ENCODE assay signal across 8 cellular contexts in genomic region chr1:201481761-201482493, GRCh38.
DNase-seq lines count a peak whose midpoint lies in the region; ATAC-seq and TF ChIP-seq lines count a peak whose summit lies in the region.

No MANE protein-coding gene starts in this region.

- peak; percentile 70 for ATAC-seq in GM18858 (IDR thresholded peaks at IDR 0.05; ENCODE audit: unreplicated experiment)
- ATAC-seq in HG03066 (IDR thresholded peaks at IDR 0.05; ENCODE audit: low read depth, unreplicated experiment) = peak; percentile 74

- H3K4me3 ChIP-seq in AG04449 (ENCODE audit: low read depth, low read length) = no peak overlapping the region; the same call in 1 of the 2 replicates

- peak overlapping the region; percentile 98 for H3K27ac ChIP-seq in caudate nucleus (ENCODE audit: low read depth, low read length)

- DNase-seq in AG04449 (ENCODE audit: low read depth, low spot score) (no peak), NCI-H2196 treated with DMSO at 0.1 percent for 48 hours (lab: John Stamatoyannopoulos, UW; ENCODE audit: unreplicated experiment) (peak; percentile 54), caudate nucleus (lab: John Stamatoyannopoulos, UW) (peak in 58 of 61 donors; percentile 8 to 87 (median 76)), islet precursor cell (peak; percentile 98)
- DNase-seq in activated CD4-positive, CD25-positive, alpha-beta regulatory T cell (lab: John Stamatoyannopoulos, UW) = peak; percentile 60 to 63 (median 62)
- DNase-seq in stimulated activated CD4-positive, alpha-beta T cell treated with anti-CD3 and anti-CD28 coated beads, Interleukin-15, amount 100 ng/mL, for 24 hours = peak; percentile 88

- POLR2A ChIA-PET in AG04449 (lab: Yijun Ruan, JAX) = interaction anchor here (1.0 to 2.4 kb wide), 5 partner anchors 9 to 34 kb away, joined by 3 to 11 read pairs (median 4); partner anchors contain the start of gene CSRP1

- CTCF ChIA-PET in AG04449 (lab: Yijun Ruan, JAX) = interaction anchor here (0.7 to 34.5 kb wide), 24 partner anchors 10 to 413 kb away, joined by 3 to 1139 read pairs (median 6); partner anchors contain the start of genes CSRP1 and PHLDA3

- peak; percentile 93 for TF ChIP-seq CTCF in AG04449 (IDR thresholded peaks at IDR 0.05; ENCODE audit: insufficient read depth, low read length, missing control alignments)
